In the genomic region with DNA sequence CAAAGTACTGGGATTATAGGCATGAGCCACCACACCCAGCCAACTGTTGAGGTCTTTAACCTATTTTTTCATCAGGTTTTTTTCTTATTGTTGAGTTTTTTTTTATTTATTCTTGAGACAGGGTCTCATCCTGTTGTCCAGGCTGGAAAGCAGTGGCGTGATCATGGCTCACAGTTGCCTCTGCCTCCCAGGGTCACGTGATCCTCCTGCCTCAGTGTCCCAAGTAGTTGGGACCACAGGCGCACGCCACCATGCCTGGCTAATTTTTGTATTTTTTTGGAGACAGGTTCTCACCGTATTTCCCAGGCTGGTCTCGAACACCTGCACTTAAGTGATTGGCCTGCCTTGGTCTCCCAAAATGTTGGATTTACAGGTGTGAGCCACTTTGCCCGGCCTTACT, we compare ENCODE assay signal across 8 cellular contexts.
"Had no signal": no experiment of that assay in that cellular context is flagged by ENCODE, and none has a peak within 500 bp of the region (broad histone marks: within the 10 kb centered on the region; RNA-seq: fewer than 3 reads in every experiment).

No MANE protein-coding gene starts in this region.

- H3K4me2 ChIP-seq: GM23338, KMS-11 had no signal

- H2AFZ ChIP-seq: GM23338 had no signal

- ATAC-seq: GM23338 had no signal

- H3K9ac ChIP-seq: KMS-11 had no signal

- FAIRE-seq: H1, H54 had no signal

- DNase-seq: H9, HCEC 1CT, IMR-90, KBM-7 had no signal

- H3K4me3 ChIP-seq: GM23338 had no signal

- H3K27ac ChIP-seq: KMS-11 had no signal
